11 cellular contexts compared by ENCODE assay signal in genomic region chr9:91680998-91681397, GRCh38.
"Had no signal": no experiment of that assay in that cellular context is flagged by ENCODE, and none has a peak within 500 bp of the region (broad histone marks: within the 10 kb centered on the region; RNA-seq: fewer than 3 reads in every experiment).

No MANE protein-coding gene starts in this region.

- DNase-seq: NCI-H1417 treated with DMSO at 0.1 percent for 48 hours, NCI-H2171 treated with DMSO at 0.1 percent for 48 hours had no signal

- H3K27ac ChIP-seq: brain microvascular endothelial cell, cardiac muscle cell, KMS-11, SK-N-MC had no signal

- H3K4me3 ChIP-seq: cardiac muscle cell, SK-N-MC had no signal

- H3K9me3 Mint-ChIP-seq: activated naive CD4-positive, alpha-beta T cell treated with anti-CD3 and anti-CD28 coated beads for 36 hours; activated T-cell treated with anti-CD3 and anti-CD28 coated beads, Interleukin-2, amount 50 U/mL, for 4 hours; T-helper 1 cell treated with Interleukin-12 subunit alpha and Interleukin-12 subunit beta and Interleukin-4 antibody, amounts not matched to agents 30 μg/mL and 1 μg/mL, for 36 hours; WTC11 had no signal

- H3K4me3 Mint-ChIP-seq: activated naive CD4-positive, alpha-beta T cell treated with anti-CD3 and anti-CD28 coated beads for 36 hours had no signal

- H3K9ac ChIP-seq: KMS-11 had no signal

- H3K4me2 ChIP-seq: KMS-11 had no signal

- H3K27ac Mint-ChIP-seq: activated naive CD4-positive, alpha-beta T cell treated with anti-CD3 and anti-CD28 coated beads for 36 hours; activated naive CD8-positive, alpha-beta T cell; T-helper 1 cell treated with Interleukin-12 subunit alpha and Interleukin-12 subunit beta and Interleukin-4 antibody, amounts not matched to agents 30 μg/mL and 1 μg/mL, for 36 hours; WTC11 had no signal

- H3K36me3 Mint-ChIP-seq: activated naive CD8-positive, alpha-beta T cell; WTC11 had no signal

- H3K36me3 ChIP-seq: brain microvascular endothelial cell, cardiac muscle cell had no signal

- H3K27me3 ChIP-seq: brain microvascular endothelial cell, cardiac muscle cell had no signal
